11 cellular contexts compared by ENCODE assay signal in the genomic region with DNA sequence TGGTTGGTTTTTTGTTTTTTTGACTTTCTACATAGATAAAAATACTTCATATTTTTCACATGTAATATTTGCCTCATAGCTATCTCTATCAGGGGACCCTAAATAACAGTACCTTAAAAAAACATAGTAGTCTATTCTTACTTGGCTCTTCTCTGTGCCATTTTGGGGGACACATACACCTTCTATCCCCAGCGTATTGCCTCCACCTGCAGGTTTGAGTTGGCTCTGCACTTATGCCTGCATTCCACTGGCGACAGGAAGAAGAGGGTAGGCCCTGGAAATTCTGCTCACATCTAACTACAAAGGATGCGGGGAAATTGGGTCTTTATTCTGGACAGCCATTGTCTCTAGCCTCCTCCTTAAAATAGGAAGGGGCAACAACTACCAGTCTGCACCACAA. TPM values are rescaled to one million over a fixed set of nuclear protein-coding genes. Genes with fewer than 3 reads are reported as not detected.
A peak's percentile ranks its signal among the peaks of the same experiment; 100 is the strongest.
DNase-seq lines count a peak whose midpoint lies in the region; ATAC-seq and TF ChIP-seq lines count a peak whose summit lies in the region.
"Had no signal": no experiment of that assay in that cellular context is flagged by ENCODE, and none has a peak within 500 bp of the region (broad histone marks: within the 10 kb centered on the region; RNA-seq: fewer than 3 reads in every experiment).

No MANE protein-coding gene starts in this region.

- H3K9ac ChIP-seq in Loucy (ENCODE audit: low read depth, low read length, poor library complexity, severe bottlenecking), result no peak overlapping the region

- H3K9me3 ChIP-seq in Loucy (ENCODE audit: insufficient read depth, low read depth, low read length), result no peaks in the 10 kb centered on the region
- H3K9me3 ChIP-seq in psoas muscle, result no peaks in the 10 kb centered on the region
- H3K9me3 ChIP-seq in T-helper 17 cell (ENCODE audit: control insufficient read depth, low read length, poor library complexity, severe bottlenecking), result no peaks in the 10 kb centered on the region
- H3K9me3 ChIP-seq in suprapubic skin, result no peaks in the 10 kb centered on the region

- TF ChIP-seq CTCF in Loucy (conservative IDR thresholded peaks at IDR 0.05; ENCODE audit: low read length) (peak; percentile 69), psoas muscle (IDR thresholded peaks at IDR 0.05) (peak; percentile 16), suprapubic skin (IDR thresholded peaks at IDR 0.05) (no peak)

- peaks cover 1% of the 10 kb centered on the region for H3K27me3 Mint-ChIP-seq in activated naive CD8-positive, alpha-beta T cell treated with anti-CD3 and anti-CD28 coated beads, Interleukin-2, amount 10 ng/mL, durations not matched to agents 7 days and 5 days
- H3K27me3 Mint-ChIP-seq in activated naive CD8-positive, alpha-beta T cell treated with anti-CD3 and anti-CD28 coated beads for 36 hours, result no peaks in the 10 kb centered on the region
- peaks cover 9% of the 10 kb centered on the region for H3K27me3 Mint-ChIP-seq in central memory CD8-positive, alpha-beta T cell
- H3K27me3 Mint-ChIP-seq in T-helper 17 cell, result peaks cover 5% of the 10 kb centered on the region

- no peak overlapping the region for H3K4me2 ChIP-seq in Loucy (ENCODE audit: low read depth, low read length, poor library complexity, severe bottlenecking)

- H3K9me3 Mint-ChIP-seq in activated naive CD8-positive, alpha-beta T cell treated with anti-CD3 and anti-CD28 coated beads, Interleukin-2, amount 10 ng/mL, durations not matched to agents 7 days and 5 days, result no peaks in the 10 kb centered on the region
- H3K9me3 Mint-ChIP-seq in activated naive CD8-positive, alpha-beta T cell treated with anti-CD3 and anti-CD28 coated beads for 36 hours, result no peaks in the 10 kb centered on the region
- no peaks in the 10 kb centered on the region for H3K9me3 Mint-ChIP-seq in central memory CD8-positive, alpha-beta T cell

- intact Hi-C loops in psoas muscle (cut with DNase I), result loop anchor here in 1 of 2 donors (10.0 kb wide), 1 partner anchor 208 kb away; no protein-coding TSS in a partner anchor

- POLR2A ChIA-PET in activated naive CD8-positive, alpha-beta T cell treated with anti-CD3 and anti-CD28 coated beads, Interleukin-2, amount 10 ng/mL, durations not matched to agents 7 days and 5 days (lab: Charles Lee), result no interaction called here

- H3K4me3 ChIP-seq in Loucy (ENCODE audit: low read length, poor library complexity, severe bottlenecking), result no peak overlapping the region
- no peak overlapping the region for H3K4me3 ChIP-seq in psoas muscle
- no peak overlapping the region for H3K4me3 ChIP-seq in suprapubic skin

- 0 out of 2 replicates have a peak overlapping the region, but pooled peaks have one; percentile 14 for H2AFZ ChIP-seq in Loucy (ENCODE audit: low read length)

- no peaks in the 10 kb centered on the region for H3K9me2 ChIP-seq in Loucy (replicated peaks; ENCODE audit: low read depth, low read length)

- DNase-seq in activated naive CD8-positive, alpha-beta T cell treated with anti-CD3 and anti-CD28 coated beads, Interleukin-2, amount 10 ng/mL, durations not matched to agents 7 days and 5 days, result no peak
- DNase-seq in activated naive CD8-positive, alpha-beta T cell treated with anti-CD3 and anti-CD28 coated beads for 36 hours, result no peak
- DNase-seq in central memory CD8-positive, alpha-beta T cell (ENCODE audit: low spot score in 2 of 2), result no peak
- DNase-seq in psoas muscle, result no peak
- DNase-seq in T-helper 17 cell, result no peak
- no peak for DNase-seq in C1 segment of cervical spinal cord (lab: John Stamatoyannopoulos, UW)
- no peak for DNase-seq in suprapubic skin (ENCODE audit: low spot score in 2 of 2)
- DNase-seq: activated CD8-positive, alpha-beta memory T cell treated with anti-CD3 and anti-CD28 coated beads, Interleukin-2, amount 10 ng/mL, durations not matched to agents 7 days and 5 days; KBM-7; occipital lobe had no signal

- TF ChIP-seq EP300 in suprapubic skin (IDR thresholded peaks at IDR 0.05), result no peak

- H3K4me1 ChIP-seq in Loucy (ENCODE audit: insufficient read depth, low read length, poor library complexity, severe bottlenecking), result peaks cover 11% of the 10 kb centered on the region
- no peaks in the 10 kb centered on the region for H3K4me1 ChIP-seq in psoas muscle
- no peaks in the 10 kb centered on the region for H3K4me1 ChIP-seq in suprapubic skin

- no peak for TF ChIP-seq POLR2A in suprapubic skin (IDR thresholded peaks at IDR 0.05)

- no peaks in the 10 kb centered on the region for H4K20me1 ChIP-seq in Loucy (ENCODE audit: insufficient read depth, low read length, poor library complexity, severe bottlenecking)

- no peak overlapping the region for H3K27ac Mint-ChIP-seq in activated naive CD8-positive, alpha-beta T cell treated with anti-CD3 and anti-CD28 coated beads, Interleukin-2, amount 10 ng/mL, durations not matched to agents 7 days and 5 days
- H3K27ac Mint-ChIP-seq in activated naive CD8-positive, alpha-beta T cell treated with anti-CD3 and anti-CD28 coated beads for 36 hours, result no peak overlapping the region
- H3K27ac Mint-ChIP-seq in central memory CD8-positive, alpha-beta T cell (ENCODE audit: low read depth), result peak overlapping the region; percentile 35
- no peak overlapping the region for H3K27ac Mint-ChIP-seq in T-helper 17 cell
- H3K27ac Mint-ChIP-seq: activated CD8-positive, alpha-beta memory T cell treated with anti-CD3 and anti-CD28 coated beads, Interleukin-2, amount 10 ng/mL, durations not matched to agents 7 days and 5 days had no signal

- no peaks in the 10 kb centered on the region for H3K36me3 ChIP-seq in Loucy (ENCODE audit: insufficient read depth, low read length)
- no peaks in the 10 kb centered on the region for H3K36me3 ChIP-seq in psoas muscle (ENCODE audit: insufficient read depth in 1 of 2, low read depth in 1 of 2)
- no peaks in the 10 kb centered on the region for H3K36me3 ChIP-seq in suprapubic skin

- H3K27me3 ChIP-seq in Loucy (ENCODE audit: insufficient read depth, low read length, poor library complexity, severe bottlenecking), result no peaks in the 10 kb centered on the region
- no peaks in the 10 kb centered on the region for H3K27me3 ChIP-seq in psoas muscle (ENCODE audit: insufficient read depth in 3 of 3, low read length in 2 of 3)
- no peaks in the 10 kb centered on the region for H3K27me3 ChIP-seq in suprapubic skin

- H3K27ac ChIP-seq in psoas muscle (no peak overlapping the region), suprapubic skin (no peak overlapping the region)

- H3K36me3 Mint-ChIP-seq in activated naive CD8-positive, alpha-beta T cell treated with anti-CD3 and anti-CD28 coated beads, Interleukin-2, amount 10 ng/mL, durations not matched to agents 7 days and 5 days, result no peaks in the 10 kb centered on the region
- no peaks in the 10 kb centered on the region for H3K36me3 Mint-ChIP-seq in activated naive CD8-positive, alpha-beta T cell treated with anti-CD3 and anti-CD28 coated beads for 36 hours
- peaks cover 1% of the 10 kb centered on the region for H3K36me3 Mint-ChIP-seq in central memory CD8-positive, alpha-beta T cell (ENCODE audit: insufficient read depth)
- H3K36me3 Mint-ChIP-seq in T-helper 17 cell (ENCODE audit: low read depth), result peaks cover 2% of the 10 kb centered on the region
- H3K36me3 Mint-ChIP-seq: activated CD8-positive, alpha-beta memory T cell treated with anti-CD3 and anti-CD28 coated beads, Interleukin-2, amount 10 ng/mL, durations not matched to agents 7 days and 5 days had no signal

- H3K4me3 Mint-ChIP-seq in activated naive CD8-positive, alpha-beta T cell treated with anti-CD3 and anti-CD28 coated beads, Interleukin-2, amount 10 ng/mL, durations not matched to agents 7 days and 5 days, result no peak overlapping the region
- H3K4me3 Mint-ChIP-seq in activated naive CD8-positive, alpha-beta T cell treated with anti-CD3 and anti-CD28 coated beads for 36 hours, result no peak overlapping the region
- no peak overlapping the region for H3K4me3 Mint-ChIP-seq in central memory CD8-positive, alpha-beta T cell
- no peak overlapping the region for H3K4me3 Mint-ChIP-seq in T-helper 17 cell
- H3K4me3 Mint-ChIP-seq: activated CD8-positive, alpha-beta memory T cell treated with anti-CD3 and anti-CD28 coated beads, Interleukin-2, amount 10 ng/mL, durations not matched to agents 7 days and 5 days had no signal

- WGBS in psoas muscle, 3 donors, result 76 to 78% (median 76%) methylated on average over 3 of the region's 3 CpGs
- 67% methylated on average over 3 of the region's 3 CpGs for WGBS in suprapubic skin

- peak; percentile 66 for ATAC-seq in activated naive CD8-positive, alpha-beta T cell treated with anti-CD3 and anti-CD28 coated beads, Interleukin-2, amount 10 ng/mL, durations not matched to agents 7 days and 5 days (ENCODE audit: low read depth)
- no peak for ATAC-seq in central memory CD8-positive, alpha-beta T cell (replicated peaks; ENCODE audit: extremely low read depth, poor library complexity, severe bottlenecking)
- ATAC-seq in psoas muscle (no peak), T-helper 17 cell (no peak)
- ATAC-seq: activated CD8-positive, alpha-beta memory T cell treated with anti-CD3 and anti-CD28 coated beads, Interleukin-2, amount 10 ng/mL, durations not matched to agents 7 days and 5 days had no signal

- peaks cover 16% of the 10 kb centered on the region for H3K4me1 Mint-ChIP-seq in activated naive CD8-positive, alpha-beta T cell treated with anti-CD3 and anti-CD28 coated beads, Interleukin-2, amount 10 ng/mL, durations not matched to agents 7 days and 5 days
- H3K4me1 Mint-ChIP-seq in activated naive CD8-positive, alpha-beta T cell treated with anti-CD3 and anti-CD28 coated beads for 36 hours, result peaks cover 14% of the 10 kb centered on the region
- H3K4me1 Mint-ChIP-seq in central memory CD8-positive, alpha-beta T cell, result peaks cover 8% of the 10 kb centered on the region
- peaks cover 3% of the 10 kb centered on the region for H3K4me1 Mint-ChIP-seq in T-helper 17 cell

- no peaks in the 10 kb centered on the region for H3K79me2 ChIP-seq in Loucy (ENCODE audit: insufficient read depth, low read length)

- H3F3A ChIP-seq in Loucy (ENCODE audit: low read depth), result no peaks in the 10 kb centered on the region

RNA-seq across cellular contexts. Expression of gene IFI27L2, which starts 13.8 kb away (rescaled TPM):
- 10 to 100 TPM; 76.4 to 77.9 TPM for total RNA-seq in activated naive CD8-positive, alpha-beta T cell treated with anti-CD3 and anti-CD28 coated beads, Interleukin-2, amount 10 ng/mL, durations not matched to agents 7 days and 5 days
- 10 to 100 TPM; 51.5 to 55.6 TPM for total RNA-seq in activated naive CD8-positive, alpha-beta T cell treated with anti-CD3 and anti-CD28 coated beads for 36 hours
- total RNA-seq in psoas muscle (1 to 10 TPM; 5.3 to 6.9 (median 6.2) TPM), T-helper 17 cell (10 to 100 TPM; 21.5 to 25.8 TPM), suprapubic skin (10 to 100 TPM; 29.9 to 87.6 (median 61.1) TPM)
- 10 to 100 TPM in 2 of 3 donors, 1 to 10 TPM in 1; 4.9 to 12.5 (median 12.2) TPM for polyA plus RNA-seq in psoas muscle

RNA-seq across cellular contexts. Expression of gene PPP4R4, which starts 30.9 kb away (rescaled TPM):
- total RNA-seq in activated naive CD8-positive, alpha-beta T cell treated with anti-CD3 and anti-CD28 coated beads, Interleukin-2, amount 10 ng/mL, durations not matched to agents 7 days and 5 days, result under 1 TPM; 0.47 to 0.57 TPM
- 1 to 10 TPM; 1.4 to 2.0 TPM for total RNA-seq in activated naive CD8-positive, alpha-beta T cell treated with anti-CD3 and anti-CD28 coated beads for 36 hours
- under 1 TPM in 3 of 4 donors, not detected in 1; 0.13 to 0.73 (median 0.49) TPM for total RNA-seq in psoas muscle
- polyA plus RNA-seq in psoas muscle, result under 1 TPM; 0.01 to 0.25 (median 0.09) TPM
- 1 to 10 TPM; 2.6 to 6.7 TPM for total RNA-seq in T-helper 17 cell
- 1 to 10 TPM in 3 of 4 donors, under 1 TPM in 1; 0.24 to 4.4 (median 1.3) TPM for total RNA-seq in suprapubic skin

RNA-seq across cellular contexts. Expression of gene IFI27, which starts 32.7 kb away (rescaled TPM):
- total RNA-seq in activated naive CD8-positive, alpha-beta T cell treated with anti-CD3 and anti-CD28 coated beads, Interleukin-2, amount 10 ng/mL, durations not matched to agents 7 days and 5 days, result 100 to 1,000 TPM; 237 to 274 TPM
- 1 to 10 TPM; 1.6 to 2.4 TPM for total RNA-seq in activated naive CD8-positive, alpha-beta T cell treated with anti-CD3 and anti-CD28 coated beads for 36 hours
- total RNA-seq in psoas muscle (100 to 1,000 TPM in 1 of 4 donors, 10 to 100 TPM in 3; 52.8 to 119 (median 82.2) TPM), T-helper 17 cell (1 to 10 TPM in 1 of 2 donors, under 1 TPM in 1; 0.63 to 1.0 TPM), suprapubic skin (100 to 1,000 TPM in 2 of 4 donors, 10 to 100 TPM in 2; 26.9 to 197 (median 142) TPM)
- 100 to 1,000 TPM in 2 of 3 donors, 10 to 100 TPM in 1; 93.5 to 229 (median 208) TPM for polyA plus RNA-seq in psoas muscle

Comparison
In these comparisons a context has a peak if more than half of its experiments do, and no peak if none do; other contexts are left out.
1. RNA of gene IFI27, which starts 32.7 kb away (total RNA-seq): 237 to 274 TPM in activated naive CD8-positive, alpha-beta T cell treated with anti-CD3 and anti-CD28 coated beads, Interleukin-2, amount 10 ng/mL, durations not matched to agents 7 days and 5 days, 26.9 to 197 TPM in suprapubic skin and 52.8 to 119 TPM in psoas muscle; 1.6 to 2.4 TPM in activated naive CD8-positive, alpha-beta T cell treated with anti-CD3 and anti-CD28 coated beads for 36 hours and 0.63 to 1.0 TPM in T-helper 17 cell; every median in the first group is over 4 times any median in the second.
2. CTCF ChIP-seq: peak in Loucy (single experiment) and psoas muscle (single experiment); none in suprapubic skin (0 of 2).